ENCODE assay signal across 8 cellular contexts in the genomic region with DNA sequence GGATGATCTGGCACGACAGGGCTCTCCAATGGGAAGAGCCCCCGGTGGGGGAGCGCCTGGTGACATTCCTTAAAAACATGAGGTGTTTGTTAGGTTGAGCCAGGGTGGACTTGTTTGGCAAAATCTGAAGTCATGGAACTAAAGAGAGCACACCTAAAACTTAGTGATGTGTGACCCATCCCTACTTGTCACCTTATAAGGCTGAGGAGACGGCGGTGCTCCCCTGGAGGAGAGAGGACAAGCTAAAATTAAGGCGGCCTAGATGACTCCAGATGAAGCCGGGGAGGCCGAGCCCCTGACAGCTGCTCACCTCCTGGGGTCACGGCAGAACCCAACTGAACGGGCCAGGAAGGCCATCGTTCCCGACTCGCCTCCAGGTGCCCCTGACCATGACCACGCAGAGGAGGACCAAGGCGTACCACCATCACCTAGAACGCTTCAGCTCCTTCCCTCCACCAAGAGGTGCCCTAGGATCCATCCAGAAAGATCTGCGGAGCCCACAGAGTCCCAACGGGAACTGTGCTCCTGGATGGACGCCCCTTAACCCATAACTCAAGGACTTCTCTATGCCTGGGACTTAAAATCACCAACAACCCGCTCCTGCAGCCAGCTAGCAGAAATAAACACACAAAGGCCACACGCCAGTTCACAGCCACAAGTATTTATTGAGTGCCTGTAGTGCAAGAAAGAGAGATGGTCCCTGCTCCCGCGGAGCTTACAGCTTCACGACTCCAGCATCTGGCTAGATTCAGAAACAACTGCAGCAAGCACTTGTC. TPM values are rescaled to one million over a fixed set of nuclear protein-coding genes. Genes with fewer than 3 reads are reported as not detected.
DNase-seq lines count a peak whose midpoint lies in the region; ATAC-seq lines count a peak whose summit lies in the region.

No MANE protein-coding gene starts in this region.

- ATAC-seq in stimulated activated memory B cell treated with anti-CD40 and anti-IgM and Interleukin-4, amounts not matched to agents 10 μg/mL and 1 μg/mL and 100 μg/mL, for 72 hours, result no peak
- no peak for ATAC-seq in GM21737 (IDR thresholded peaks at IDR 0.05; ENCODE audit: unreplicated experiment)

- peaks cover 4% of the 10 kb centered on the region for H3K27me3 Mint-ChIP-seq in activated CD4-positive, alpha-beta memory T cell treated with anti-CD3 and anti-CD28 coated beads for 36 hours
- no peaks in the 10 kb centered on the region for H3K27me3 Mint-ChIP-seq in stimulated activated memory B cell treated with anti-CD40 and anti-IgM and Interleukin-4, amounts not matched to agents 10 μg/mL and 1 μg/mL and 100 μg/mL, for 72 hours

- POLR2A ChIA-PET in activated CD4-positive, alpha-beta memory T cell treated with anti-CD3 and anti-CD28 coated beads for 36 hours (lab: Charles Lee), result interaction anchor here (0.6 to 1.6 kb wide), 4 partner anchors 9 to 156 kb away, joined by 3 to 5 read pairs (median 4); no protein-coding TSS in a partner anchor

- H3K9me3 ChIP-seq in iPS-15b (ENCODE audit: control insufficient read depth, insufficient read depth, low read length), result no peaks in the 10 kb centered on the region

- H3K9me3 Mint-ChIP-seq in activated CD4-positive, alpha-beta memory T cell treated with anti-CD3 and anti-CD28 coated beads for 36 hours, result no peaks in the 10 kb centered on the region
- no peaks in the 10 kb centered on the region for H3K9me3 Mint-ChIP-seq in stimulated activated memory B cell treated with anti-CD40 and anti-IgM and Interleukin-4, amounts not matched to agents 10 μg/mL and 1 μg/mL and 100 μg/mL, for 72 hours

- H3K4me1 Mint-ChIP-seq in activated CD4-positive, alpha-beta memory T cell treated with anti-CD3 and anti-CD28 coated beads for 36 hours (ENCODE audit: low read depth), result peaks cover 27% of the 10 kb centered on the region
- peaks cover 21% of the 10 kb centered on the region for H3K4me1 Mint-ChIP-seq in stimulated activated memory B cell treated with anti-CD40 and anti-IgM and Interleukin-4, amounts not matched to agents 10 μg/mL and 1 μg/mL and 100 μg/mL, for 72 hours

- H3K9ac ChIP-seq in iPS-15b (ENCODE audit: low read depth, low read length), result no peak overlapping the region

- no peaks in the 10 kb centered on the region for H3K36me3 ChIP-seq in iPS-15b (ENCODE audit: control insufficient read depth, insufficient read depth, low read length)

- H3K4me3 ChIP-seq in iPS-15b (ENCODE audit: low read depth, low read length), result peak overlapping the region; percentile 52

- peaks cover 5% of the 10 kb centered on the region for H3K36me3 Mint-ChIP-seq in activated CD4-positive, alpha-beta memory T cell treated with anti-CD3 and anti-CD28 coated beads for 36 hours
- no peaks in the 10 kb centered on the region for H3K36me3 Mint-ChIP-seq in stimulated activated memory B cell treated with anti-CD40 and anti-IgM and Interleukin-4, amounts not matched to agents 10 μg/mL and 1 μg/mL and 100 μg/mL, for 72 hours

- CTCF ChIA-PET in activated CD4-positive, alpha-beta memory T cell treated with anti-CD3 and anti-CD28 coated beads for 36 hours (lab: Charles Lee), result interaction anchor here (0.8 to 2.7 kb wide), 5 partner anchors 75 to 562 kb away, joined by 3 to 15 read pairs (median 3); a partner anchor contains a TSS

- peak overlapping the region; percentile 75 for H3K4me3 Mint-ChIP-seq in activated CD4-positive, alpha-beta memory T cell treated with anti-CD3 and anti-CD28 coated beads for 36 hours
- peak overlapping the region; percentile 73 for H3K4me3 Mint-ChIP-seq in stimulated activated memory B cell treated with anti-CD40 and anti-IgM and Interleukin-4, amounts not matched to agents 10 μg/mL and 1 μg/mL and 100 μg/mL, for 72 hours

- peaks cover 13% of the 10 kb centered on the region for H3K4me1 ChIP-seq in iPS-15b (ENCODE audit: control insufficient read depth, insufficient read depth, low read length)

- H3K27me3 ChIP-seq in iPS-15b (ENCODE audit: control insufficient read depth, insufficient read depth, low read length), result peaks cover 23% of the 10 kb centered on the region

- peak; percentile 39 for DNase-seq in NCI-H510A treated with DMSO at 0.1 percent for 48 hours (lab: John Stamatoyannopoulos, UW)
- no peak for DNase-seq in NCI-H510A (lab: John Stamatoyannopoulos, UW)
- DNase-seq in activated CD4-positive, alpha-beta memory T cell treated with anti-CD3 and anti-CD28 coated beads for 36 hours, result no peak
- no peak for DNase-seq in effector CD8-positive, alpha-beta T cell (lab: John Stamatoyannopoulos, UW)
- DNase-seq in hepatic stellate cell (ENCODE audit: low spot score), result no peak

- intact Hi-C loops in activated CD4-positive, alpha-beta memory T cell treated with anti-CD3 and anti-CD28 coated beads for 36 hours (cut with micrococcal nuclease), result loop anchor here (2.0 kb wide), 2 partner anchors 81 to 109 kb away; a partner anchor contains a TSS

- H3K27ac Mint-ChIP-seq in activated CD4-positive, alpha-beta memory T cell treated with anti-CD3 and anti-CD28 coated beads for 36 hours, result no peak overlapping the region
- H3K27ac Mint-ChIP-seq in stimulated activated memory B cell treated with anti-CD40 and anti-IgM and Interleukin-4, amounts not matched to agents 10 μg/mL and 1 μg/mL and 100 μg/mL, for 72 hours, result peak overlapping the region; percentile 68

RNA-seq across cellular contexts. Expression of a gene that starts 1.0 kb away (rescaled TPM):
- 1 to 10 TPM; 5.9 to 6.5 TPM for total RNA-seq in activated CD4-positive, alpha-beta memory T cell treated with anti-CD3 and anti-CD28 coated beads for 36 hours
